Comparison of ENCODE assay signal across 14 cellular contexts in the genomic region with DNA sequence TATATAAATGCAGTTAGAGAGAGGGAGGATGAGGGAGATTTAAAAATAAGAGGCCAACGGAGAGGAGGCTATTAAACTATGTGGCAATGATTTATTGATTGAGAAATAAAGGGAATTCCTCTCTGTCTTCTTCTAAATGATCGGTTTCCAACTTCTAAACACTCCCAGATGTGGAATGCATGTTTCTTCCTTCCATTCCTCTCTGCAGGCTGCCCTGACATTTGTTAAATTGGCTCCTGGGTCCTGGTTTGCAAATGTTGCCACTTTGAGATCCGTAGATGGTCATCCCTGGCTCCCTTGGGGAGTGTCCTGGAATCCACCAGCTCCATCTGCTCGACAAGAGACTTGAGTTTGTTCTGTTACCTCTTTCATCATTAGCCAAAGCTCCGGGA. TPM values are rescaled to one million over a fixed set of nuclear protein-coding genes. Genes with fewer than 3 reads are reported as not detected.
A peak's percentile ranks its signal among the peaks of the same experiment; 100 is the strongest.
DNase-seq lines count a peak whose midpoint lies in the region; ATAC-seq and TF ChIP-seq lines count a peak whose summit lies in the region.
"Had no signal": no experiment of that assay in that cellular context is flagged by ENCODE, and none has a peak within 500 bp of the region (broad histone marks: within the 10 kb centered on the region; RNA-seq: fewer than 3 reads in every experiment).

No MANE protein-coding gene starts in this region.

- DNase-seq in BJ (ENCODE audit: low read depth), result peak; percentile 98
- peak; percentile 96 for DNase-seq in adipocyte (ENCODE audit: low read depth)
- DNase-seq in skeletal muscle cell (ENCODE audit: low read depth), result peak; percentile 80
- DNase-seq in natural killer cell, result no peak
- no peak for DNase-seq in pons (ENCODE audit: low spot score)
- DNase-seq in A172 (ENCODE audit: low spot score), result no peak
- no peak for DNase-seq in activated CD4-positive, alpha-beta T cell treated with anti-CD3 and anti-CD28 coated beads, Interleukin-2, amount 50 U/mL, for 1 hour
- DNase-seq: CD8-positive, alpha-beta memory T cell; NCI-H1436; NCI-H524 treated with DMSO at 0.1 percent for 48 hours; retina; stimulated activated naive CD4-positive, alpha-beta T cell treated with Interleukin-2 at 50 U/mL for 16 hours had no signal

- peaks cover 1% of the 10 kb centered on the region for H3K9me3 ChIP-seq in adipocyte (ENCODE audit: control insufficient read depth, low read length)
- H3K9me3 ChIP-seq in gastroesophageal sphincter, result no peaks in the 10 kb centered on the region

- H3K4me3 ChIP-seq in BJ (ENCODE audit: low read depth, low read length) (no peak overlapping the region), adipocyte (ENCODE audit: low read length) (no peak overlapping the region), gastroesophageal sphincter (no peak overlapping the region), skeletal muscle cell (ENCODE audit: low read depth, low read length) (no peak overlapping the region)

- H3K9ac ChIP-seq in adipocyte (ENCODE audit: low read length), result peak overlapping the region; percentile 47

- no peaks in the 10 kb centered on the region for H3K9me3 Mint-ChIP-seq in natural killer cell
- H3K9me3 Mint-ChIP-seq: activated T-helper 2 cell treated with anti-CD3 and anti-CD28 coated beads, Interferon-gamma antibody, Interleukin-2, Interleukin-4, amounts not matched to agents 10 μg/mL and 5 μg/mL and 100 μg/mL, durations not matched to agents 14 hours and 24 hours and 36 hours; CD8-positive, alpha-beta memory T cell had no signal

- intact Hi-C loops in natural killer cell (cut with micrococcal nuclease), result no loop called here

- peak overlapping the region; percentile 39 to 75 (median 68) for H3K27ac ChIP-seq in gastroesophageal sphincter

- 9 to 21% methylated on average over 5 of the region's 5 CpGs for WGBS in gastroesophageal sphincter (ENCODE audit: low coverage in 1 of 2), 2 donors

- H3K27ac Mint-ChIP-seq in natural killer cell, result no peak overlapping the region
- H3K27ac Mint-ChIP-seq: activated T-helper 2 cell treated with anti-CD3 and anti-CD28 coated beads, Interferon-gamma antibody, Interleukin-2, Interleukin-4, amounts not matched to agents 10 μg/mL and 5 μg/mL and 100 μg/mL, durations not matched to agents 14 hours and 24 hours and 36 hours had no signal

- H3K36me3 ChIP-seq in BJ (ENCODE audit: control insufficient read depth, insufficient read depth, low read length) (no peaks in the 10 kb centered on the region; the same call in 1 of the 2 replicates), adipocyte (ENCODE audit: control insufficient read depth, insufficient read depth, low read length, severe bottlenecking) (no peaks in the 10 kb centered on the region), gastroesophageal sphincter (no peaks in the 10 kb centered on the region)

- no peak for TF ChIP-seq EP300 in gastroesophageal sphincter (IDR thresholded peaks at IDR 0.05)

- no peak overlapping the region for H3K4me3 Mint-ChIP-seq in natural killer cell
- H3K4me3 Mint-ChIP-seq: CD8-positive, alpha-beta memory T cell had no signal

- CTCF ChIA-PET in BJ (lab: Yijun Ruan, JAX), result interaction anchor here (0.8 to 1.1 kb wide), 4 partner anchors 9 to 19 kb away, joined by 3 to 4 read pairs (median 3); no protein-coding TSS in a partner anchor

- no peaks in the 10 kb centered on the region for H3K36me3 Mint-ChIP-seq in natural killer cell
- H3K36me3 Mint-ChIP-seq: CD8-positive, alpha-beta memory T cell had no signal

- POLR2A ChIA-PET in BJ (lab: Charles Lee), result interaction anchor here (0.6 to 0.9 kb wide), 4 partner anchors 13 to 20 kb away, joined by 3 to 4 read pairs (median 3); no protein-coding TSS in a partner anchor

- no peaks in the 10 kb centered on the region for H3K27me3 ChIP-seq in BJ (ENCODE audit: control insufficient read depth, insufficient read depth, low read length)
- peaks cover 5% of the 10 kb centered on the region for H3K27me3 ChIP-seq in adipocyte (replicated peaks; ENCODE audit: control insufficient read depth, insufficient read depth, low read length)
- H3K27me3 ChIP-seq in gastroesophageal sphincter, result no peaks in the 10 kb centered on the region

- H3K4me1 Mint-ChIP-seq in natural killer cell, result no peaks in the 10 kb centered on the region
- H3K4me1 Mint-ChIP-seq: CD8-positive, alpha-beta memory T cell had no signal

- ATAC-seq in gastroesophageal sphincter (peak; percentile 94), natural killer cell (no peak)

- TF ChIP-seq POLR2A in gastroesophageal sphincter (IDR thresholded peaks at IDR 0.05), result no peak

- peaks cover 35 to 43% of the 10 kb centered on the region in 2 donors for H3K27me3 Mint-ChIP-seq in natural killer cell (ENCODE audit: low read depth in 2 of 2)

- no peak for TF ChIP-seq CTCF in BJ (IDR thresholded peaks at IDR 0.05; ENCODE audit: insufficient read depth, low read depth, low read length)
- no peak for TF ChIP-seq CTCF in gastroesophageal sphincter (IDR thresholded peaks at IDR 0.05)
- TF ChIP-seq CTCF in natural killer cell (IDR thresholded peaks at IDR 0.05), result no peak

- H3K4me1 ChIP-seq in adipocyte (ENCODE audit: control insufficient read depth, insufficient read depth, low read length) (peaks cover 25% of the 10 kb centered on the region), gastroesophageal sphincter (peaks cover 3 to 21% (median 10%) of the 10 kb centered on the region in 3 donors)

RNA-seq across cellular contexts. Expression of gene C1orf198, which starts 10.3 kb away (rescaled TPM):
- polyA plus RNA-seq in BJ (2011; rRNA removed), result 186 and 195 TPM in 2 replicates
- polyA minus RNA-seq in BJ (2011; rRNA and poly(A)+ RNA removed), result 174 and 209 TPM in 2 replicates
- total RNA-seq in gastroesophageal sphincter, result 100 to 1,000 TPM; 115 to 219 (median 172) TPM
- total RNA-seq in natural killer cell, result 1 to 10 TPM; 2.4 to 3.2 (median 3.1) TPM
- total RNA-seq in A172 (2014; rRNA removed; shearing (Covaris generic)), result 42.9 and 43.6 TPM in 2 replicates

Comparison
In these comparisons a context has a peak if more than half of its experiments do, and no peak if none do; other contexts are left out.
1. DNase-seq: peak in BJ (single experiment), adipocyte (single experiment) and skeletal muscle cell (single experiment); none in natural killer cell (single experiment), pons (single experiment), A172 (single experiment) and activated CD4-positive, alpha-beta T cell treated with anti-CD3 and anti-CD28 coated beads, Interleukin-2, amount 50 U/mL, for 1 hour (single experiment).
2. RNA of gene C1orf198, which starts 10.3 kb away (total RNA-seq): 115 to 219 TPM in gastroesophageal sphincter and 42.9 to 43.6 TPM in A172; 2.4 to 3.2 TPM in natural killer cell; every median in the first group is over 10 times any median in the second.